ENCODE assay signal across 8 cellular contexts in the genomic region with DNA sequence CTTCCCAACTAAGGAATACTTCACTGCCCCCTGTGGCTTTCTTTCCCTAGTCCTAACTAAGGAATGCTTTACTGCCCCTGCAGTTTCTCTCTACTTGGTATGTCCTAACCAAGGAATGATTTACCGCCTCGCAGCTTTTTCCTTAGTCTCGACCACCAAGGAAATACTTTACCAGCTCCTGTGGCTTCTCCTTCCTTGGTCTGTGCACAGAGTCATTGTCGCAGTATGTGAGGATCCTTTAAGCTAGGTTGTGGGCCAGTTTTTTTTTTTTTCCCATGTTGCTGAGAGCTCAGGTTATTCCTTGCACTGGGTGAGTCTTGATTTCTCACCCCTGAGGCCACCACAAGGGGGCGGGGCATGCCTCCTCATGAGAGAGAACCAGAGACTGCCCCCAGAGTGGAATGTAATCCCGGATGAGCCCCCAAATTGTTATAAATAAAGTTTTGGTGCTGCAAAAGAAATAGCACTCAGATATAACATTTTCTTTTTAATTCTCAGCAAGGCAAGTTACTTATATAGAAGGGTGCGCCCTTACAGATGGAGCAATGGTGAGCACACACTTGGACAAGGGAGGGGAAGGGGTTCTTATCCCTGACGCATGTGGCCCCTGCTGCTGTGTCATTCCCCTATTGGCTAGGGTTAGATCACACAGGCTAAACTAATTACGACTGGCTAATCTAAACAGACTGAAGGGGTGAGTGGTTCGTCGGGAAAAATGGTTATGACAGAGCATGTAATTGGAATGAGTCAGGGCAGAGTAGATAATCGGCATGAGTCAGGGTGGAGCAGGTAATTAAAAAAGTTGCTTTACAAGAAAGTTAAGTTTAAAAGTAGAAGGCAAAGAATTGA. TPM values are rescaled to one million over a fixed set of nuclear protein-coding genes. Genes with fewer than 3 reads are reported as not detected.
DNase-seq lines count a peak whose midpoint lies in the region; ATAC-seq and TF ChIP-seq lines count a peak whose summit lies in the region.
"Had no signal": no experiment of that assay in that cellular context is flagged by ENCODE, and none has a peak within 500 bp of the region (broad histone marks: within the 10 kb centered on the region; RNA-seq: fewer than 3 reads in every experiment).

No MANE protein-coding gene starts in this region.

- in situ Hi-C loops in IMR-90 (cut with MboI; ENCODE audit: low sequenced_read_pairs): no loop called here

- H2BK15ac ChIP-seq in IMR-90 (ENCODE audit: low read depth, low read length): no peak overlapping the region

- no peak overlapping the region; the same call in 1 of the 2 replicates for H4K5ac ChIP-seq in IMR-90 (ENCODE audit: low read depth, low read length)

- WGBS in IMR-90 (ENCODE audit: extremely low coverage in 2 of 2, insufficient read length in 1 of 2), 2 experiments: 17% methylated on average over 1 of the region's 12 CpGs; no CpG with 5 or more reads in 1 of the 2 experiments

- H3K9me1 ChIP-seq in IMR-90 (ENCODE audit: insufficient read depth, low read length): no peaks in the 10 kb centered on the region

- peak overlapping the region; percentile 27; the same call in 1 of the 2 replicates for H2BK120ac ChIP-seq in IMR-90 (ENCODE audit: low read depth, low read length)

- H3K14ac ChIP-seq in IMR-90 (replicated peaks; ENCODE audit: low read depth, low read length): no peak overlapping the region

- H3K4me3 ChIP-seq in IMR-90 (ENCODE audit: insufficient read depth, low read depth, low read length): no peak overlapping the region

- 0 out of 2 replicates have a peak, but pooled peaks have one; percentile 12 for TF ChIP-seq RAD21 in IMR-90 (IDR thresholded peaks at IDR 0.05; ENCODE audit: low read length)

- peak overlapping the region; percentile 69 for H2BK5ac ChIP-seq in IMR-90 (ENCODE audit: low read depth, low read length, poor library complexity, severe bottlenecking)

- H3K9ac ChIP-seq in ES-I3 (ENCODE audit: low read depth, low read length) (0 out of 2 replicates have a peak overlapping the region, but pooled peaks have one; percentile 17), IMR-90 (ENCODE audit: low read depth, low read length) (no peak overlapping the region)

- H2AK9ac ChIP-seq in IMR-90 (replicated peaks; ENCODE audit: low read depth, low read length, poor library complexity): no peak overlapping the region

- CTCF ChIA-PET in IMR-90 (lab: Yijun Ruan, JAX): no interaction called here

- no peak overlapping the region for H3K4ac ChIP-seq in IMR-90 (ENCODE audit: low read depth, low read length)

- no peak overlapping the region for H3K4me2 ChIP-seq in IMR-90 (ENCODE audit: low read depth, low read length)

- H3K9me3 ChIP-seq in ES-I3 (ENCODE audit: control insufficient read depth, insufficient read depth, low read length): peaks cover 11% of the 10 kb centered on the region
- H3K9me3 ChIP-seq in IMR-90 (ENCODE audit: control insufficient read depth, insufficient read depth, low read length): 0 out of 2 replicates have a peak, but pooled peaks cover 6% of the 10 kb centered on the region

- no peak overlapping the region for H2AFZ ChIP-seq in IMR-90 (replicated peaks; ENCODE audit: low read length, poor library complexity)

- H4K91ac ChIP-seq in IMR-90 (ENCODE audit: insufficient read depth, low read depth, low read length): no peak overlapping the region

- dilution Hi-C loops in IMR-90 (cut with HindIII; ENCODE audit: low sequenced_read_pairs, unreplicated experiment): no loop called here

- peak; percentile 82 for DNase-seq in IMR-90
- peak; percentile 2 for DNase-seq in activated CD4-positive, alpha-beta T cell treated with anti-CD3 and anti-CD28 coated beads, Interleukin-2, amount 50 U/mL, for 1 hour
- no peak for DNase-seq in mesothelial cell of epicardium (ENCODE audit: low spot score in 2 of 2, unreplicated experiment in 2 of 2)
- DNase-seq in iPS-NIHi7 (ENCODE audit: extremely low spot score): no peak

- peak overlapping the region; percentile 47; the same call in 1 of the 2 replicates for H2AK5ac ChIP-seq in IMR-90 (ENCODE audit: low read depth, low read length)

- H3K27ac Mint-ChIP-seq in mesothelial cell of epicardium: no peak overlapping the region
- H3K27ac Mint-ChIP-seq: memory B cell had no signal

- 0 out of 2 replicates have a peak, but pooled peaks have one; percentile 14 for TF ChIP-seq CTCF in IMR-90 (conservative IDR thresholded peaks at IDR 0.05; ENCODE audit: low read depth, low read length)
- no peak for TF ChIP-seq CTCF in mesothelial cell of epicardium (IDR thresholded peaks at IDR 0.05; ENCODE audit: unreplicated experiment)

- H3K36me3 Mint-ChIP-seq in mesothelial cell of epicardium: no peaks in the 10 kb centered on the region

- no peak overlapping the region for H3K23ac ChIP-seq in IMR-90 (ENCODE audit: low read depth, low read length)

- no peaks in the 10 kb centered on the region for H3K79me1 ChIP-seq in IMR-90 (ENCODE audit: low read depth in 1 of 2, low read length in 2 of 2)

- no peaks in the 10 kb centered on the region for H3K4me1 Mint-ChIP-seq in mesothelial cell of epicardium

- peak; percentile 29; the same call in 1 of the 2 replicates for ATAC-seq in IMR-90 (ENCODE audit: low read depth)
- no peak for ATAC-seq in HG03139 (IDR thresholded peaks at IDR 0.05; ENCODE audit: unreplicated experiment)
- ATAC-seq in GM18858 (IDR thresholded peaks at IDR 0.05; ENCODE audit: unreplicated experiment): no peak

- H3K4me3 Mint-ChIP-seq in mesothelial cell of epicardium: peak overlapping the region; percentile 13
- H3K4me3 Mint-ChIP-seq: memory B cell had no signal

- H2BK20ac ChIP-seq in IMR-90 (ENCODE audit: low read depth, low read length): no peak overlapping the region

- TF ChIP-seq POLR2A in IMR-90 (IDR thresholded peaks at IDR 0.05; ENCODE audit: low read depth, low read length): no peak

- no peaks in the 10 kb centered on the region for H3K27me3 ChIP-seq in IMR-90 (ENCODE audit: control insufficient read depth, insufficient read depth, low read length)

- peak overlapping the region; percentile 61; the same call in 1 of the 2 replicates for H3K18ac ChIP-seq in IMR-90 (ENCODE audit: low read depth, low read length)

- BruUV-seq in IMR-90 (replicated peaks; lab: Mats Ljungman, UMichigan): no TSS peak

- no peaks in the 10 kb centered on the region for H3K4me1 ChIP-seq in ES-I3 (ENCODE audit: insufficient read depth, low read length)
- H3K4me1 ChIP-seq in IMR-90 (ENCODE audit: control insufficient read depth, insufficient read depth, low read length): no peaks in the 10 kb centered on the region

- no peak overlapping the region for H3K56ac ChIP-seq in IMR-90 (ENCODE audit: extremely low read depth, insufficient read depth, low read length)

- POLR2A ChIA-PET in IMR-90 (lab: Charles Lee; ENCODE audit: unreplicated experiment): no interaction called here

- H4K8ac ChIP-seq in IMR-90 (ENCODE audit: low read depth in 2 of 2, low read length in 2 of 2): no peak overlapping the region

- H3K36me3 ChIP-seq in ES-I3 (ENCODE audit: insufficient read depth, low read length): no peaks in the 10 kb centered on the region
- H3K36me3 ChIP-seq in IMR-90 (ENCODE audit: control insufficient read depth, insufficient read depth, low read length): no peaks in the 10 kb centered on the region

- H3K27me3 Mint-ChIP-seq in mesothelial cell of epicardium (ENCODE audit: low read depth): no peaks in the 10 kb centered on the region

- intact Hi-C loops in IMR-90 (cut with micrococcal nuclease): no loop called here

- H4K20me1 ChIP-seq in IMR-90 (ENCODE audit: insufficient read depth, low read length): no peaks in the 10 kb centered on the region

- no peak overlapping the region for H3K27ac ChIP-seq in IMR-90 (ENCODE audit: insufficient read depth, low read length)

- peaks cover 13% of the 10 kb centered on the region for H3K9me3 Mint-ChIP-seq in mesothelial cell of epicardium

TF ChIP-seq in IMR-90, 13 proteins besides CTCF, POLR2A, EP300 and RAD21:
- no peak for TF ChIP-seq RFX5 (IDR thresholded peaks at IDR 0.05; ENCODE audit: low read depth, low read length)
- TF ChIP-seq FOS (IDR thresholded peaks at IDR 0.05; ENCODE audit: low read depth, low read length): peak; percentile 51
TF ChIP-seq in IMR-90: peak in this region for 1.

RNA-seq across cellular contexts. Expression of gene NDUFB4, which starts 27.0 kb away (rescaled TPM):
- total RNA-seq in IMR-90 (2012; rRNA removed): 53.9 and 62.8 TPM in 2 replicates
- polyA plus RNA-seq in IMR-90 (2012; rRNA removed): 278 and 310 TPM in 2 replicates
- polyA plus RNA-seq in IMR-90 (2012; cell fraction: cytosol; rRNA removed): 48.8 and 115 TPM in 2 replicates
- 31.2 and 86.3 TPM in 2 replicates for polyA plus RNA-seq in IMR-90 (2012; cell fraction: nucleus; rRNA removed; ENCODE audit: low replicate concordance)
- 103 to 108 TPM (median 103 TPM) in 3 replicates for total RNA-seq in mesothelial cell of epicardium

RNA-seq across cellular contexts. Expression of gene HGD, which starts 58.9 kb away (rescaled TPM):
- total RNA-seq in IMR-90 (2012; rRNA removed) (not detected in 2 replicates), mesothelial cell of epicardium (0.29 to 0.67 TPM (median 0.60 TPM) in 3 replicates)
- 0.14 and 0.19 TPM in 2 replicates for polyA plus RNA-seq in IMR-90 (2012; rRNA removed)
- not detected in 2 replicates for polyA plus RNA-seq in IMR-90 (2012; cell fraction: cytosol; rRNA removed)
- polyA plus RNA-seq in IMR-90 (2012; cell fraction: nucleus; rRNA removed; ENCODE audit: low replicate concordance): 0.30 and 1.4 TPM in 2 replicates

Comparison
In these comparisons a context has a peak if more than half of its experiments do, and no peak if none do; other contexts are left out.
1. DNase-seq: peak in IMR-90 (single experiment) and activated CD4-positive, alpha-beta T cell treated with anti-CD3 and anti-CD28 coated beads, Interleukin-2, amount 50 U/mL, for 1 hour (single experiment); none in mesothelial cell of epicardium (0 of 2) and iPS-NIHi7 (single experiment).